13 cellular contexts compared by ENCODE assay signal in the genomic region with DNA sequence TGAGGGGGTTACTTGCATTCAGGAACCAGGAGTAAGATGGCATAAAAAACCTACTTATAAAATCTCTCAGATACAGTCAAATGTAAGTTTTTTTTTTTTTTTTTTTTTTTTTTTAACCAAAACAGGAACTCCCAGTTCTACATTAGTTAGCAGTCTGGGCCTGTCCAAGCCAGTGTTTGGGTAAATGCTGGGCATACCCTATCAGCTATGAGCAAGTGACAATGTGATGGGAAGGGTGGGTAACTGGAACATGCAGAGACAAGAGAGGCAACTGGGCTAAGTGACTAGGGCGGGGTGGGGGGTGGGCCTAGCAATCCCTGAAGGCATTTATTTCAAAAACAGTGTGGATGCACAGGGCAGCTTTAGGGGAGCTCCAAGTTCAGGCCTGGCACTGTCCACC. TPM values are rescaled to one million over a fixed set of nuclear protein-coding genes. Genes with fewer than 3 reads are reported as not detected.
A peak's percentile ranks its signal among the peaks of the same experiment; 100 is the strongest.
DNase-seq lines count a peak whose midpoint lies in the region; ATAC-seq and TF ChIP-seq lines count a peak whose summit lies in the region.
"Had no signal": no experiment of that assay in that cellular context is flagged by ENCODE, and none has a peak within 500 bp of the region (broad histone marks: within the 10 kb centered on the region; RNA-seq: fewer than 3 reads in every experiment).

No MANE protein-coding gene starts in this region.

- no peak overlapping the region for H3K4me3 ChIP-seq in DND-41 (ENCODE audit: low read depth in 1 of 2, low read length in 2 of 2)
- H3K4me3 ChIP-seq in OCI-LY7 (ENCODE audit: low read depth, low read length, poor library complexity, severe bottlenecking), result peak overlapping the region; percentile 93
- H3K4me3 ChIP-seq in endodermal cell (ENCODE audit: low read length), result peak overlapping the region; percentile 94

- H3K4me1 ChIP-seq in DND-41 (ENCODE audit: insufficient read depth, low read length) (peaks cover 32% of the 10 kb centered on the region), OCI-LY7 (ENCODE audit: insufficient read depth, low read length, poor library complexity, severe bottlenecking) (peaks cover 36% of the 10 kb centered on the region), endodermal cell (ENCODE audit: control insufficient read depth, insufficient read depth, low read length) (peaks cover 29% of the 10 kb centered on the region)

- H3K27ac ChIP-seq in DND-41 (ENCODE audit: low read length) (no peak overlapping the region), OCI-LY7 (ENCODE audit: low read depth, low read length, poor library complexity, severe bottlenecking) (peak overlapping the region; percentile 36), endodermal cell (ENCODE audit: low read depth, low read length) (no peak overlapping the region)

- TF ChIP-seq CTCF in DND-41 (IDR thresholded peaks at IDR 0.05; ENCODE audit: borderline replicate concordance, extremely low read depth, low read length, poor library complexity, severe bottlenecking) (no peak), OCI-LY7 (conservative IDR thresholded peaks at IDR 0.05; ENCODE audit: low read length) (no peak), endodermal cell (conservative IDR thresholded peaks at IDR 0.05) (no peak), progenitor cell of endocrine pancreas (IDR thresholded peaks at IDR 0.05; ENCODE audit: unreplicated experiment) (no peak)

- H3K4me1 Mint-ChIP-seq in endodermal cell (peaks cover 45% of the 10 kb centered on the region), progenitor cell of endocrine pancreas (ENCODE audit: low read depth) (peaks cover 32% of the 10 kb centered on the region)

- H3K27me3 Mint-ChIP-seq in endodermal cell (ENCODE audit: insufficient read depth) (no peaks in the 10 kb centered on the region), progenitor cell of endocrine pancreas (peaks cover 3% of the 10 kb centered on the region)

- H3K36me3 Mint-ChIP-seq in endodermal cell (ENCODE audit: low read depth), result peaks cover 14% of the 10 kb centered on the region
- peaks cover 1% of the 10 kb centered on the region for H3K36me3 Mint-ChIP-seq in progenitor cell of endocrine pancreas (ENCODE audit: insufficient read depth)

- POLR2A ChIA-PET in OCI-LY7 (lab: Charles Lee), result interaction anchor here (0.6 to 6.8 kb wide), 13 partner anchors 14 to 758 kb away, joined by 3 to 70 read pairs (median 5); a partner anchor contains a TSS

- H3K27ac Mint-ChIP-seq in endodermal cell (no peak overlapping the region), progenitor cell of endocrine pancreas (peak overlapping the region; percentile 77)
- H3K27ac Mint-ChIP-seq: H9 had no signal

- H3K36me3 ChIP-seq in DND-41 (ENCODE audit: insufficient read depth, low read length), result no peaks in the 10 kb centered on the region
- H3K36me3 ChIP-seq in OCI-LY7 (ENCODE audit: insufficient read depth, low read length), result peaks cover 14% of the 10 kb centered on the region
- H3K36me3 ChIP-seq in endodermal cell (ENCODE audit: control insufficient read depth, insufficient read depth, low read length), result peaks cover 4% of the 10 kb centered on the region
- H3K36me3 ChIP-seq: thyroid gland had no signal

- CTCF ChIA-PET in OCI-LY7 (lab: Charles Lee; ENCODE audit: unreplicated experiment), result interaction anchor here (0.6 to 1.5 kb wide), 2 partner anchors 53 to 57 kb away, joined by 4 to 5 read pairs; a partner anchor contains a TSS

- H3K9me3 ChIP-seq in DND-41 (ENCODE audit: insufficient read depth, low read length, severe bottlenecking) (no peaks in the 10 kb centered on the region), OCI-LY7 (ENCODE audit: low read length) (no peaks in the 10 kb centered on the region), endodermal cell (ENCODE audit: control insufficient read depth, low read length) (no peaks in the 10 kb centered on the region)
- H3K9me3 ChIP-seq: thyroid gland had no signal

- intact Hi-C loops in OCI-LY7 (cut with micrococcal nuclease; ENCODE audit: unreplicated experiment), result no loop called here
- intact Hi-C loops in Right ventricle myocardium inferior (cut with DNase I), result loop anchor here (5.0 to 10.0 kb wide), 3 partner anchors 58 to 1681 kb away; a partner anchor contains a TSS

- ATAC-seq in DND-41 (ENCODE audit: insufficient read depth, low read depth) (no peak), Right ventricle myocardium inferior (no peak), GM18858 (IDR thresholded peaks at IDR 0.05; ENCODE audit: unreplicated experiment) (no peak), GM21576 (IDR thresholded peaks at IDR 0.05; ENCODE audit: unreplicated experiment) (no peak)

- no peak for DNase-seq in DND-41
- DNase-seq in OCI-LY7 (ENCODE audit: low spot score), result no peak
- DNase-seq in endodermal cell, result no peak
- DNase-seq in progenitor cell of endocrine pancreas (ENCODE audit: low spot score, unreplicated experiment), result no peak
- DNase-seq in Right ventricle myocardium inferior (ENCODE audit: missing footprints), result no peak
- no peak for DNase-seq in NCI-H146 treated with DMSO at 0.1 percent for 48 hours (lab: John Stamatoyannopoulos, UW; ENCODE audit: unreplicated experiment)
- DNase-seq: COR-L47; H9; nucleus accumbens; stimulated activated CD4-positive, alpha-beta T cell treated with anti-CD3 and anti-CD28 coated beads, Interleukin-4, amount 100 ng/mL, for 24 hours; thyroid gland had no signal

- no TSS peak for BruUV-seq in OCI-LY7 (replicated peaks; lab: Mats Ljungman, UMichigan)

- no peaks in the 10 kb centered on the region for H3K9me2 ChIP-seq in OCI-LY7 (ENCODE audit: insufficient read depth, low read length)

- no peak overlapping the region for H3K9ac ChIP-seq in DND-41 (ENCODE audit: low read depth, low read length)
- H3K9ac ChIP-seq in endodermal cell (ENCODE audit: extremely low read depth, low read length, poor library complexity, severe bottlenecking), result no peak overlapping the region

- H3K4me3 Mint-ChIP-seq in endodermal cell (peak overlapping the region; percentile 94), progenitor cell of endocrine pancreas (ENCODE audit: low read depth) (no peak overlapping the region)

- WGBS in endodermal cell (ENCODE audit: insufficient coverage in 1 of 2, insufficient read length in 1 of 2), 2 experiments, result 88% methylated on average over 1 of the region's 1 CpG; no CpG with 5 or more reads in 1 of the 2 experiments

- H3K79me2 ChIP-seq in DND-41 (ENCODE audit: insufficient read depth, low read length) (peaks cover 36% of the 10 kb centered on the region), OCI-LY7 (ENCODE audit: insufficient read depth, low read depth, low read length) (peaks cover 49% of the 10 kb centered on the region)

- H3K9me3 Mint-ChIP-seq in endodermal cell (no peaks in the 10 kb centered on the region), progenitor cell of endocrine pancreas (ENCODE audit: low read depth) (no peaks in the 10 kb centered on the region)
- H3K9me3 Mint-ChIP-seq: H9 had no signal

- peak overlapping the region; percentile 95; the same call in 1 of the 2 replicates for H3K4me2 ChIP-seq in DND-41 (ENCODE audit: insufficient read depth, low read length)
- H3K4me2 ChIP-seq in OCI-LY7 (ENCODE audit: low read length), result peak overlapping the region; percentile 84

- H2AFZ ChIP-seq in DND-41 (ENCODE audit: low read depth, low read length) (no peak overlapping the region), OCI-LY7 (ENCODE audit: low read length) (no peak overlapping the region)

- H3K27me3 ChIP-seq in DND-41 (ENCODE audit: insufficient read depth, low read length, poor library complexity) (no peaks in the 10 kb centered on the region), endodermal cell (ENCODE audit: control insufficient read depth, insufficient read depth, low read length, poor library complexity, severe bottlenecking) (no peaks in the 10 kb centered on the region)
- H3K27me3 ChIP-seq: thyroid gland had no signal

- H4K20me1 ChIP-seq in DND-41 (ENCODE audit: insufficient read depth, low read length), result no peaks in the 10 kb centered on the region
- peaks cover 12% of the 10 kb centered on the region for H4K20me1 ChIP-seq in OCI-LY7 (ENCODE audit: insufficient read depth, low read length)

RNA-seq across cellular contexts. Expression of a gene that starts 2.3 kb away (rescaled TPM):
- 17.0 and 26.0 TPM in 2 replicates for total RNA-seq in OCI-LY7 (2014; rRNA removed; shearing (Covaris generic))
- total RNA-seq in OCI-LY7 (2022) (32.8 and 33.2 TPM in 2 replicates), endodermal cell (10 to 100 TPM; 14.0 to 29.0 TPM), progenitor cell of endocrine pancreas (3.5 and 4.7 TPM in 2 replicates), Right ventricle myocardium inferior (21.9 TPM)
- 7.0 TPM for polyA plus RNA-seq in endodermal cell (2013, experiment 1 of 2)
- 8.6 TPM for polyA plus RNA-seq in endodermal cell (2013, experiment 2 of 2)

RNA-seq across cellular contexts. Expression of a gene that starts 2.7 kb away (rescaled TPM):
- 37.3 and 49.9 TPM in 2 replicates for total RNA-seq in OCI-LY7 (2014; rRNA removed; shearing (Covaris generic))
- total RNA-seq in OCI-LY7 (2022) (51.7 and 58.1 TPM in 2 replicates), endodermal cell (10 to 100 TPM; 15.0 to 20.5 TPM), progenitor cell of endocrine pancreas (9.8 and 10.7 TPM in 2 replicates), Right ventricle myocardium inferior (25.0 TPM)
- polyA plus RNA-seq in endodermal cell (2013, experiment 1 of 2), result 5.7 TPM
- 8.4 TPM for polyA plus RNA-seq in endodermal cell (2013, experiment 2 of 2)

RNA-seq across cellular contexts. Expression of a gene that starts 57.5 kb away (rescaled TPM):
- 26.8 and 29.1 TPM in 2 replicates for total RNA-seq in OCI-LY7 (2014; rRNA removed; shearing (Covaris generic))
- 40.3 and 49.0 TPM in 2 replicates for total RNA-seq in OCI-LY7 (2022)
- total RNA-seq in endodermal cell, result 10 to 100 TPM; 24.9 to 31.4 TPM
- polyA plus RNA-seq in endodermal cell (2013, experiment 1 of 2), result 11.5 TPM
- 12.3 TPM for polyA plus RNA-seq in endodermal cell (2013, experiment 2 of 2)
- 19.8 and 21.1 TPM in 2 replicates for total RNA-seq in progenitor cell of endocrine pancreas
- total RNA-seq in Right ventricle myocardium inferior, result 14.7 TPM

Comparison
In these comparisons a context has a peak if more than half of its experiments do, and no peak if none do; other contexts are left out.
1. H3K4me3 ChIP-seq: peak in OCI-LY7 (single experiment) and endodermal cell (single experiment); none in DND-41 (0 of 2).